In genomic region chr17:78665385-78665951, GRCh38 we compare ENCODE assay signal across 9 cellular contexts.
DNase-seq lines count a peak whose midpoint lies in the region; ATAC-seq and TF ChIP-seq lines count a peak whose summit lies in the region.
"Had no signal": no experiment of that assay in that cellular context is flagged by ENCODE, and none has a peak within 500 bp of the region (broad histone marks: within the 10 kb centered on the region; RNA-seq: fewer than 3 reads in every experiment).

No MANE protein-coding gene starts in this region.

- peak overlapping the region; percentile 76 for H3K27ac Mint-ChIP-seq in activated T-cell treated with anti-CD3 and anti-CD28 coated beads, Interleukin-2, amount 50 U/mL, for 72 hours
- peak overlapping the region; percentile 42 for H3K27ac Mint-ChIP-seq in activated T-helper 2 cell treated with anti-CD3 and anti-CD28 coated beads, Interferon-gamma antibody, Interleukin-2, Interleukin-4, amounts not matched to agents 10 μg/mL and 5 μg/mL and 100 μg/mL, durations not matched to agents 14 hours and 24 hours and 36 hours

- intact Hi-C loops in activated T-helper 2 cell treated with anti-CD3 and anti-CD28 coated beads, Interferon-gamma antibody, Interleukin-2, Interleukin-4, amounts not matched to agents 10 μg/mL and 5 μg/mL and 100 μg/mL, durations not matched to agents 14 hours and 24 hours and 36 hours (cut with micrococcal nuclease), result no loop called here
- intact Hi-C loops in thyroid gland (cut with DNase I), result no loop called here

- no peaks in the 10 kb centered on the region for H4K20me1 ChIP-seq in GM23248 (ENCODE audit: insufficient read depth)

- no peak overlapping the region for H3K9ac ChIP-seq in GM23248

- H3K27ac ChIP-seq in lung (ENCODE audit: low read depth in 1 of 2, low read length in 1 of 2) (peak overlapping the region; percentile 35 to 78), thyroid gland (peak overlapping the region; percentile 32 to 71 (median 51)), GM23248 (no peak overlapping the region)

- H2AFZ ChIP-seq in GM23248, result no peak overlapping the region

- no peak for TF ChIP-seq POLR2A in thyroid gland (IDR thresholded peaks at IDR 0.05)

- H3F3A ChIP-seq in GM23248 (ENCODE audit: insufficient read depth), result no peaks in the 10 kb centered on the region; the same call in 1 of the 2 replicates

- no peaks in the 10 kb centered on the region for H3K9me3 Mint-ChIP-seq in activated T-cell treated with anti-CD3 and anti-CD28 coated beads, Interleukin-2, amount 50 U/mL, for 72 hours
- H3K9me3 Mint-ChIP-seq in activated T-helper 2 cell treated with anti-CD3 and anti-CD28 coated beads, Interferon-gamma antibody, Interleukin-2, Interleukin-4, amounts not matched to agents 10 μg/mL and 5 μg/mL and 100 μg/mL, durations not matched to agents 14 hours and 24 hours and 36 hours, result no peaks in the 10 kb centered on the region

- H3K36me3 Mint-ChIP-seq in activated T-cell treated with anti-CD3 and anti-CD28 coated beads, Interleukin-2, amount 50 U/mL, for 72 hours (ENCODE audit: insufficient read depth in 2 of 2), result peaks cover 0 to 5% of the 10 kb centered on the region in 2 donors
- H3K36me3 Mint-ChIP-seq in activated T-helper 2 cell treated with anti-CD3 and anti-CD28 coated beads, Interferon-gamma antibody, Interleukin-2, Interleukin-4, amounts not matched to agents 10 μg/mL and 5 μg/mL and 100 μg/mL, durations not matched to agents 14 hours and 24 hours and 36 hours (ENCODE audit: low read depth), result peaks cover 17% of the 10 kb centered on the region

- H3K4me3 Mint-ChIP-seq in activated T-cell treated with anti-CD3 and anti-CD28 coated beads, Interleukin-2, amount 50 U/mL, for 72 hours, result peak overlapping the region; percentile 66 to 73
- H3K4me3 Mint-ChIP-seq in activated T-helper 2 cell treated with anti-CD3 and anti-CD28 coated beads, Interferon-gamma antibody, Interleukin-2, Interleukin-4, amounts not matched to agents 10 μg/mL and 5 μg/mL and 100 μg/mL, durations not matched to agents 14 hours and 24 hours and 36 hours (ENCODE audit: low read depth), result no peak overlapping the region

- peaks cover 28% of the 10 kb centered on the region for H3K4me1 Mint-ChIP-seq in activated T-cell treated with anti-CD3 and anti-CD28 coated beads, Interleukin-2, amount 50 U/mL, for 72 hours (ENCODE audit: low read depth)
- peaks cover 23% of the 10 kb centered on the region for H3K4me1 Mint-ChIP-seq in activated T-helper 2 cell treated with anti-CD3 and anti-CD28 coated beads, Interferon-gamma antibody, Interleukin-2, Interleukin-4, amounts not matched to agents 10 μg/mL and 5 μg/mL and 100 μg/mL, durations not matched to agents 14 hours and 24 hours and 36 hours (ENCODE audit: low read depth)

- H3K27me3 ChIP-seq in lung (ENCODE audit: control insufficient read depth, insufficient read depth) (no peaks in the 10 kb centered on the region), thyroid gland (no peaks in the 10 kb centered on the region), GM23248 (replicated peaks; ENCODE audit: insufficient read depth) (no peaks in the 10 kb centered on the region)

- peaks cover 0 to 11% of the 10 kb centered on the region in 2 donors for H3K4me1 ChIP-seq in lung (ENCODE audit: control insufficient read depth in 2 of 2, insufficient read depth in 2 of 2, low read length in 2 of 2)
- peaks cover 31 to 35% of the 10 kb centered on the region in 2 donors for H3K4me1 ChIP-seq in thyroid gland
- H3K4me1 ChIP-seq in GM23248 (ENCODE audit: insufficient read depth), result peaks cover 13% of the 10 kb centered on the region

- H3K36me3 ChIP-seq in lung (ENCODE audit: control insufficient read depth in 2 of 2, insufficient read depth in 2 of 2, low read length in 2 of 2) (no peaks in the 10 kb centered on the region), thyroid gland (no peaks in the 10 kb centered on the region), GM23248 (ENCODE audit: low read depth) (no peaks in the 10 kb centered on the region)

- H3K4me3 ChIP-seq in lung (no peak overlapping the region), thyroid gland (replicated peaks in 1 of 3) (no peak overlapping the region), GM23248 (no peak overlapping the region)

- no peak overlapping the region for H3K4me2 ChIP-seq in GM23248 (ENCODE audit: unreplicated experiment)

- peak; percentile 42 to 45 for ATAC-seq in activated T-cell treated with anti-CD3 and anti-CD28 coated beads, Interleukin-2, amount 50 U/mL, for 72 hours (replicated peaks in 1 of 2)
- ATAC-seq in lung (ENCODE audit: insufficient read depth, low FRiP score), result no peak

- no peaks in the 10 kb centered on the region for H3K9me2 ChIP-seq in GM23248 (ENCODE audit: insufficient read depth)

- TF ChIP-seq CTCF in lung (IDR thresholded peaks at IDR 0.05; ENCODE audit: control extremely low read depth, extremely low read depth), result no peak
- no peak for TF ChIP-seq CTCF in thyroid gland (IDR thresholded peaks at IDR 0.05)

- DNase-seq in activated T-cell treated with anti-CD3 and anti-CD28 coated beads, Interleukin-2, amount 50 U/mL, for 72 hours, result no peak
- DNase-seq in activated T-cell treated with anti-CD3 and anti-CD28 coated beads for 4 hours (no peak), lung (ENCODE audit: low spot score) (no peak), thyroid gland (no peak), GM23248 (no peak)
- DNase-seq in activated T-helper 2 cell treated with anti-CD3 and anti-CD28 coated beads, Interferon-gamma antibody, Interleukin-2, Interleukin-4, amounts not matched to agents 10 μg/mL and 5 μg/mL and 100 μg/mL, durations not matched to agents 14 hours and 24 hours and 36 hours (ENCODE audit: low spot score), result no peak
- no peak for DNase-seq in stimulated activated CD4-positive, alpha-beta T cell treated with anti-CD3 and anti-CD28 coated beads, Interleukin-15, amount 100 ng/mL, for 24 hours
- DNase-seq in stimulated activated CD4-positive, alpha-beta T cell treated with anti-CD3 and anti-CD28 coated beads, Interleukin-4, amount 100 ng/mL, for 24 hours, result no peak
- DNase-seq: NCI-H526 treated with DMSO at 0.1 percent for 48 hours had no signal

- no peaks in the 10 kb centered on the region for H3K27me3 Mint-ChIP-seq in activated T-cell treated with anti-CD3 and anti-CD28 coated beads, Interleukin-2, amount 50 U/mL, for 72 hours (ENCODE audit: low read depth)
- H3K27me3 Mint-ChIP-seq in activated T-helper 2 cell treated with anti-CD3 and anti-CD28 coated beads, Interferon-gamma antibody, Interleukin-2, Interleukin-4, amounts not matched to agents 10 μg/mL and 5 μg/mL and 100 μg/mL, durations not matched to agents 14 hours and 24 hours and 36 hours (ENCODE audit: low read depth), result no peaks in the 10 kb centered on the region

- H3K9me3 ChIP-seq in lung (ENCODE audit: control insufficient read depth in 2 of 2, insufficient read depth in 1 of 2, low read length in 1 of 2) (no peaks in the 10 kb centered on the region), thyroid gland (no peaks in the 10 kb centered on the region), GM23248 (ENCODE audit: low read depth) (no peaks in the 10 kb centered on the region)

- H3K79me2 ChIP-seq in GM23248 (ENCODE audit: insufficient read depth), result no peaks in the 10 kb centered on the region

- in situ Hi-C loops in GM23248 (cut with MboI), result no loop called here

- 21 to 37% methylated on average over 15 of the region's 15 CpGs for WGBS in lung, 2 donors
- 68 to 82% methylated on average over 15 of the region's 15 CpGs for WGBS in thyroid gland, 2 donors
- WGBS in GM23248 (ENCODE audit: low coverage in 1 of 2, low lambda C conversion rate in 2 of 2, missing lambda C conversion rate in 2 of 2), 2 experiments, result 66 to 67% methylated on average over 15 of the region's 15 CpGs
